Comparison of ENCODE assay signal across 1 cellular context in genomic region chr12:56041579-56042429, GRCh38.
A peak's percentile ranks its signal among the peaks of the same experiment; 100 is the strongest.
TF ChIP-seq lines count a peak whose summit lies in the region.

RPS26 (plus strand) TSS chr12:56041918; CDS start chr12:56042167, 249 bp downstream.

TF ChIP-seq in HepG2, 621 proteins besides CTCF, POLR2A, EP300 and RAD21 (continued from another document):
- TF ChIP-seq, protein P1, sequence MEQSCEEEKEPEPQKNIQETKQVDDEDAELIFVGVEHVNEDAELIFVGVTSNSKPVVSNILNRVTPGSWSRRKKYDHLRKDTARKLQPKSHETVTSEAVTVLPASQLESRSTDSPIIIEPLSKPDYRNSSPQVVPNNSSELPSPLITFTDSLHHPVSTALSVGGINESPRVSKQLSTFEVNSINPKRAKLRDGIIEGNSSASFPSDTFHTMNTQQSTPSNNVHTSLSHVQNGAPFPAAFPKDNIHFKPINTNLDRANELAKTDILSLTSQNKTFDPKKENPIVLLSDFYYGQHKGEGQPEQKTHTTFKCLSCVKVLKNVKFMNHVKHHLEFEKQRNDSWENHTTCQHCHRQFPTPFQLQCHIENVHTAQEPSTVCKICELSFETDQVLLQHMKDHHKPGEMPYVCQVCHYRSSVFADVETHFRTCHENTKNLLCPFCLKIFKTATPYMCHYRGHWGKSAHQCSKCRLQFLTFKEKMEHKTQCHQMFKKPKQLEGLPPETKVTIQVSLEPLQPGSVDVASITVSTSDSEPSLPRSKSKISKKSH (CRISPR knock-in tag; IDR thresholded peaks at IDR 0.05; ENCODE audit: borderline replicate concordance) = peak; percentile 70; the same call in 1 of the 2 replicates
- TF ChIP-seq MEIS1 (CRISPR knock-in tag; IDR thresholded peaks at IDR 0.05; ENCODE audit: borderline replicate concordance) (0 out of 2 replicates have a peak, but pooled peaks have one; percentile 72), ZNF564 (CRISPR knock-in tag; IDR thresholded peaks at IDR 0.05) (no peak), ZSCAN22 (CRISPR knock-in tag; IDR thresholded peaks at IDR 0.05) (no peak), ZNF382 (CRISPR knock-in tag; IDR thresholded peaks at IDR 0.05; ENCODE audit: borderline replicate concordance) (no peak), ZSCAN5A (CRISPR knock-in tag; IDR thresholded peaks at IDR 0.05; ENCODE audit: borderline replicate concordance) (no peak), STAG1 (CRISPR knock-in tag; IDR thresholded peaks at IDR 0.05) (peak; percentile 80), TGIF2 (CRISPR knock-in tag; IDR thresholded peaks at IDR 0.05) (peak; percentile 77), MYNN (CRISPR knock-in tag; IDR thresholded peaks at IDR 0.05; ENCODE audit: low read depth) (peak; percentile 92; the same call in 1 of the 2 replicates), ZSCAN21 (CRISPR knock-in tag; IDR thresholded peaks at IDR 0.05; ENCODE audit: borderline replicate concordance) (no peak; the same call in none of the 2 replicates), ZNF792 (CRISPR knock-in tag; IDR thresholded peaks at IDR 0.05) (peak; percentile 58; the same call in 1 of the 2 replicates), GFI1 (CRISPR knock-in tag; IDR thresholded peaks at IDR 0.05; ENCODE audit: borderline replicate concordance) (peak; percentile 56; the same call in 1 of the 2 replicates), ZNF232 (CRISPR knock-in tag; IDR thresholded peaks at IDR 0.05; ENCODE audit: borderline replicate concordance) (peak; percentile 97), ZFX (CRISPR knock-in tag; IDR thresholded peaks at IDR 0.05; ENCODE audit: low read depth) (peak; percentile 81), ZNF441 (CRISPR knock-in tag; IDR thresholded peaks at IDR 0.05; ENCODE audit: borderline replicate concordance) (no peak), SRSF1 (optimal IDR thresholded peaks at IDR 0.05; ENCODE audit: low read depth, low read length) (peak; percentile 54), IRF2 (CRISPR knock-in tag; IDR thresholded peaks at IDR 0.05) (peak; percentile 90), ZNF414 (CRISPR knock-in tag; IDR thresholded peaks at IDR 0.05) (no peak), ZBTB7A (CRISPR knock-in tag; IDR thresholded peaks at IDR 0.05) (no peak), ZNF256 (CRISPR knock-in tag; conservative IDR thresholded peaks at IDR 0.05) (no peak), ISX (CRISPR knock-in tag; conservative IDR thresholded peaks at IDR 0.05) (0 out of 2 replicates have a peak, but pooled peaks have one; percentile 82), ZNF17 (CRISPR knock-in tag; IDR thresholded peaks at IDR 0.05) (no peak), JDP2 (CRISPR knock-in tag; IDR thresholded peaks at IDR 0.05; ENCODE audit: borderline replicate concordance) (no peak), RARA (CRISPR knock-in tag; IDR thresholded peaks at IDR 0.05) (peak; percentile 9; the same call in 1 of the 2 replicates), ZNF274 (CRISPR knock-in tag; IDR thresholded peaks at IDR 0.05) (0 out of 2 replicates have a peak, but pooled peaks have one; percentile 42), ATM (IDR thresholded peaks at IDR 0.05; ENCODE audit: borderline replicate concordance) (no peak), ZNF44 (CRISPR knock-in tag; IDR thresholded peaks at IDR 0.05) (no peak), E2F5 (CRISPR knock-in tag; conservative IDR thresholded peaks at IDR 0.05) (0 out of 2 replicates have a peak, but pooled peaks have one; percentile 18), ZBTB14 (CRISPR knock-in tag; IDR thresholded peaks at IDR 0.05) (no peak), UBTF (CRISPR knock-in tag; IDR thresholded peaks at IDR 0.05) (peak; percentile 81; the same call in 1 of the 2 replicates), ADNP (CRISPR knock-in tag; IDR thresholded peaks at IDR 0.05) (no peak), THYN1 (CRISPR knock-in tag; IDR thresholded peaks at IDR 0.05; ENCODE audit: borderline replicate concordance, low read depth) (no peak), ZNF720 (CRISPR knock-in tag; IDR thresholded peaks at IDR 0.05) (peak; percentile 88; the same call in 1 of the 2 replicates), NFYB (CRISPR knock-in tag; IDR thresholded peaks at IDR 0.05) (peak; percentile 81)
- TF ChIP-seq, protein P2, sequence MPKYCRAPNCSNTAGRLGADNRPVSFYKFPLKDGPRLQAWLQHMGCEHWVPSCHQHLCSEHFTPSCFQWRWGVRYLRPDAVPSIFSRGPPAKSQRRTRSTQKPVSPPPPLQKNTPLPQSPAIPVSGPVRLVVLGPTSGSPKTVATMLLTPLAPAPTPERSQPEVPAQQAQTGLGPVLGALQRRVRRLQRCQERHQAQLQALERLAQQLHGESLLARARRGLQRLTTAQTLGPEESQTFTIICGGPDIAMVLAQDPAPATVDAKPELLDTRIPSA (CRISPR knock-in tag; IDR thresholded peaks at IDR 0.05; ENCODE audit: borderline replicate concordance) = no peak
- TF ChIP-seq, protein P3, sequence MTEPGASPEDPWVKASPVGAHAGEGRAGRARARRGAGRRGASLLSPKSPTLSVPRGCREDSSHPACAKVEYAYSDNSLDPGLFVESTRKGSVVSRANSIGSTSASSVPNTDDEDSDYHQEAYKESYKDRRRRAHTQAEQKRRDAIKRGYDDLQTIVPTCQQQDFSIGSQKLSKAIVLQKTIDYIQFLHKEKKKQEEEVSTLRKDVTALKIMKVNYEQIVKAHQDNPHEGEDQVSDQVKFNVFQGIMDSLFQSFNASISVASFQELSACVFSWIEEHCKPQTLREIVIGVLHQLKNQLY (CRISPR knock-in tag; IDR thresholded peaks at IDR 0.05) = peak; percentile 72; the same call in 1 of the 2 replicates
- TF ChIP-seq, protein P4, sequence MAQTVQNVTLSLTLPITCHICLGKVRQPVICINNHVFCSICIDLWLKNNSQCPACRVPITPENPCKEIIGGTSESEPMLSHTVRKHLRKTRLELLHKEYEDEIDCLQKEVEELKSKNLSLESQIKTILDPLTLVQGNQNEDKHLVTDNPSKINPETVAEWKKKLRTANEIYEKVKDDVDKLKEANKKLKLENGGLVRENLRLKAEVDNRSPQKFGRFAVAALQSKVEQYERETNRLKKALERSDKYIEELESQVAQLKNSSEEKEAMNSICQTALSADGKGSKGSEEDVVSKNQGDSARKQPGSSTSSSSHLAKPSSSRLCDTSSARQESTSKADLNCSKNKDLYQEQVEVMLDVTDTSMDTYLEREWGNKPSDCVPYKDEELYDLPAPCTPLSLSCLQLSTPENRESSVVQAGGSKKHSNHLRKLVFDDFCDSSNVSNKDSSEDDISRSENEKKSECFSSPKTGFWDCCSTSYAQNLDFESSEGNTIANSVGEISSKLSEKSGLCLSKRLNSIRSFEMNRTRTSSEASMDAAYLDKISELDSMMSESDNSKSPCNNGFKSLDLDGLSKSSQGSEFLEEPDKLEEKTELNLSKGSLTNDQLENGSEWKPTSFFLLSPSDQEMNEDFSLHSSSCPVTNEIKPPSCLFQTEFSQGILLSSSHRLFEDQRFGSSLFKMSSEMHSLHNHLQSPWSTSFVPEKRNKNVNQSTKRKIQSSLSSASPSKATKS (CRISPR knock-in tag; IDR thresholded peaks at IDR 0.05) = 0 out of 2 replicates have a peak, but pooled peaks have one; percentile 47
- TF ChIP-seq, protein P5, sequence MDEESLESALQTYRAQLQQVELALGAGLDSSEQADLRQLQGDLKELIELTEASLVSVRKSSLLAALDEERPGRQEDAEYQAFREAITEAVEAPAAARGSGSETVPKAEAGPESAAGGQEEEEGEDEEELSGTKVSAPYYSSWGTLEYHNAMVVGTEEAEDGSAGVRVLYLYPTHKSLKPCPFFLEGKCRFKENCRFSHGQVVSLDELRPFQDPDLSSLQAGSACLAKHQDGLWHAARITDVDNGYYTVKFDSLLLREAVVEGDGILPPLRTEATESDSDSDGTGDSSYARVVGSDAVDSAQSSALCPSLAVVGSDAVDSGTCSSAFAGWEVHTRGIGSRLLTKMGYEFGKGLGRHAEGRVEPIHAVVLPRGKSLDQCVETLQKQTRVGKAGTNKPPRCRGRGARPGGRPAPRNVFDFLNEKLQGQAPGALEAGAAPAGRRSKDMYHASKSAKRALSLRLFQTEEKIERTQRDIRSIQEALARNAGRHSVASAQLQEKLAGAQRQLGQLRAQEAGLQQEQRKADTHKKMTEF (CRISPR knock-in tag; IDR thresholded peaks at IDR 0.05) = peak; percentile 78; the same call in 1 of the 2 replicates
